In genomic region chr6:37155394-37156312, GRCh38 we compare ENCODE assay signal across 1 cellular context.
TF ChIP-seq lines count a peak whose summit lies in the region.

No MANE protein-coding gene starts in this region.

TF ChIP-seq in HepG2, 621 proteins besides CTCF, POLR2A, EP300 and RAD21 (continued from another document and continues in another):
- TF ChIP-seq, protein P1, sequence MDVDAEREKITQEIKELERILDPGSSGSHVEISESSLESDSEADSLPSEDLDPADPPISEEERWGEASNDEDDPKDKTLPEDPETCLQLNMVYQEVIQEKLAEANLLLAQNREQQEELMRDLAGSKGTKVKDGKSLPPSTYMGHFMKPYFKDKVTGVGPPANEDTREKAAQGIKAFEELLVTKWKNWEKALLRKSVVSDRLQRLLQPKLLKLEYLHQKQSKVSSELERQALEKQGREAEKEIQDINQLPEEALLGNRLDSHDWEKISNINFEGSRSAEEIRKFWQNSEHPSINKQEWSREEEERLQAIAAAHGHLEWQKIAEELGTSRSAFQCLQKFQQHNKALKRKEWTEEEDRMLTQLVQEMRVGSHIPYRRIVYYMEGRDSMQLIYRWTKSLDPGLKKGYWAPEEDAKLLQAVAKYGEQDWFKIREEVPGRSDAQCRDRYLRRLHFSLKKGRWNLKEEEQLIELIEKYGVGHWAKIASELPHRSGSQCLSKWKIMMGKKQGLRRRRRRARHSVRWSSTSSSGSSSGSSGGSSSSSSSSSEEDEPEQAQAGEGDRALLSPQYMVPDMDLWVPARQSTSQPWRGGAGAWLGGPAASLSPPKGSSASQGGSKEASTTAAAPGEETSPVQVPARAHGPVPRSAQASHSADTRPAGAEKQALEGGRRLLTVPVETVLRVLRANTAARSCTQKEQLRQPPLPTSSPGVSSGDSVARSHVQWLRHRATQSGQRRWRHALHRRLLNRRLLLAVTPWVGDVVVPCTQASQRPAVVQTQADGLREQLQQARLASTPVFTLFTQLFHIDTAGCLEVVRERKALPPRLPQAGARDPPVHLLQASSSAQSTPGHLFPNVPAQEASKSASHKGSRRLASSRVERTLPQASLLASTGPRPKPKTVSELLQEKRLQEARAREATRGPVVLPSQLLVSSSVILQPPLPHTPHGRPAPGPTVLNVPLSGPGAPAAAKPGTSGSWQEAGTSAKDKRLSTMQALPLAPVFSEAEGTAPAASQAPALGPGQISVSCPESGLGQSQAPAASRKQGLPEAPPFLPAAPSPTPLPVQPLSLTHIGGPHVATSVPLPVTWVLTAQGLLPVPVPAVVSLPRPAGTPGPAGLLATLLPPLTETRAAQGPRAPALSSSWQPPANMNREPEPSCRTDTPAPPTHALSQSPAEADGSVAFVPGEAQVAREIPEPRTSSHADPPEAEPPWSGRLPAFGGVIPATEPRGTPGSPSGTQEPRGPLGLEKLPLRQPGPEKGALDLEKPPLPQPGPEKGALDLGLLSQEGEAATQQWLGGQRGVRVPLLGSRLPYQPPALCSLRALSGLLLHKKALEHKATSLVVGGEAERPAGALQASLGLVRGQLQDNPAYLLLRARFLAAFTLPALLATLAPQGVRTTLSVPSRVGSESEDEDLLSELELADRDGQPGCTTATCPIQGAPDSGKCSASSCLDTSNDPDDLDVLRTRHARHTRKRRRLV (CRISPR knock-in tag; IDR thresholded peaks at IDR 0.05), result peak; percentile 48; the same call in 1 of the 2 replicates
- no peak for TF ChIP-seq RFX5 (IDR thresholded peaks at IDR 0.05; ENCODE audit: low read depth, low read length)
- TF ChIP-seq ZNF34 (CRISPR knock-in tag; IDR thresholded peaks at IDR 0.05; ENCODE audit: borderline replicate concordance), result no peak
- TF ChIP-seq ZNF318 (CRISPR knock-in tag; IDR thresholded peaks at IDR 0.05), result no peak
- TF ChIP-seq, protein P2, sequence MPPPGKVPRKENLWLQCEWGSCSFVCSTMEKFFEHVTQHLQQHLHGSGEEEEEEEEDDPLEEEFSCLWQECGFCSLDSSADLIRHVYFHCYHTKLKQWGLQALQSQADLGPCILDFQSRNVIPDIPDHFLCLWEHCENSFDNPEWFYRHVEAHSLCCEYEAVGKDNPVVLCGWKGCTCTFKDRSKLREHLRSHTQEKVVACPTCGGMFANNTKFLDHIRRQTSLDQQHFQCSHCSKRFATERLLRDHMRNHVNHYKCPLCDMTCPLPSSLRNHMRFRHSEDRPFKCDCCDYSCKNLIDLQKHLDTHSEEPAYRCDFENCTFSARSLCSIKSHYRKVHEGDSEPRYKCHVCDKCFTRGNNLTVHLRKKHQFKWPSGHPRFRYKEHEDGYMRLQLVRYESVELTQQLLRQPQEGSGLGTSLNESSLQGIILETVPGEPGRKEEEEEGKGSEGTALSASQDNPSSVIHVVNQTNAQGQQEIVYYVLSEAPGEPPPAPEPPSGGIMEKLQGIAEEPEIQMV (CRISPR knock-in tag; IDR thresholded peaks at IDR 0.05; ENCODE audit: low read depth), result no peak
- TF ChIP-seq, protein P3, sequence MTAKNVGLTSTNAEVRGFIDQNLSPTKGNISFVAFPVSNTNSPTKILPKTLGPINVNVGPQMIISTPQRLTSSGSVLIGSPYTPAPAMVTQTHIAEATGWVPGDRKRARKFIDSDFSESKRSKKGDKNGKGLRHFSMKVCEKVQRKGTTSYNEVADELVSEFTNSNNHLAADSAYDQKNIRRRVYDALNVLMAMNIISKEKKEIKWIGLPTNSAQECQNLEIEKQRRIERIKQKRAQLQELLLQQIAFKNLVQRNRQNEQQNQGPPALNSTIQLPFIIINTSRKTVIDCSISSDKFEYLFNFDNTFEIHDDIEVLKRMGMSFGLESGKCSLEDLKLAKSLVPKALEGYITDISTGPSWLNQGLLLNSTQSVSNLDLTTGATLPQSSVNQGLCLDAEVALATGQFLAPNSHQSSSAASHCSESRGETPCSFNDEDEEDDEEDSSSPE (CRISPR knock-in tag; IDR thresholded peaks at IDR 0.05), result no peak
- peak; percentile 15; the same call in 1 of the 2 replicates for TF ChIP-seq GATAD2A (CRISPR knock-in tag; IDR thresholded peaks at IDR 0.05)
- TF ChIP-seq ZNF580 (CRISPR knock-in tag; IDR thresholded peaks at IDR 0.05; ENCODE audit: borderline replicate concordance, low read depth), result 0 out of 2 replicates have a peak, but pooled peaks have one; percentile 6
- TF ChIP-seq PAXIP1 (CRISPR knock-in tag; conservative IDR thresholded peaks at IDR 0.05), result peak; percentile 37; the same call in 1 of the 2 replicates
- TF ChIP-seq, protein P4, sequence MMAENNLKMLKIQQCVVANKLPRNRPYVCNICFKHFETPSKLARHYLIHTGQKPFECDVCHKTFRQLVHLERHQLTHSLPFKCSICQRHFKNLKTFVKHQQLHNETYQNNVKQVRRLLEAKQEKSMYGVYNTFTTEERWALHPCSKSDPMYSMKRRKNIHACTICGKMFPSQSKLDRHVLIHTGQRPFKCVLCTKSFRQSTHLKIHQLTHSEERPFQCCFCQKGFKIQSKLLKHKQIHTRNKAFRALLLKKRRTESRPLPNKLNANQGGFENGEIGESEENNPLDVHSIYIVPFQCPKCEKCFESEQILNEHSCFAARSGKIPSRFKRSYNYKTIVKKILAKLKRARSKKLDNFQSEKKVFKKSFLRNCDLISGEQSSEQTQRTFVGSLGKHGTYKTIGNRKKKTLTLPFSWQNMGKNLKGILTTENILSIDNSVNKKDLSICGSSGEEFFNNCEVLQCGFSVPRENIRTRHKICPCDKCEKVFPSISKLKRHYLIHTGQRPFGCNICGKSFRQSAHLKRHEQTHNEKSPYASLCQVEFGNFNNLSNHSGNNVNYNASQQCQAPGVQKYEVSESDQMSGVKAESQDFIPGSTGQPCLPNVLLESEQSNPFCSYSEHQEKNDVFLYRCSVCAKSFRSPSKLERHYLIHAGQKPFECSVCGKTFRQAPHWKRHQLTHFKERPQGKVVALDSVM (CRISPR knock-in tag; IDR thresholded peaks at IDR 0.05), result peak; percentile 43
- TF ChIP-seq ZNF383 (CRISPR knock-in tag; IDR thresholded peaks at IDR 0.05; ENCODE audit: borderline replicate concordance), result no peak
- no peak for TF ChIP-seq RORA (CRISPR knock-in tag; IDR thresholded peaks at IDR 0.05)
- TF ChIP-seq ZMYM4 (CRISPR knock-in tag; IDR thresholded peaks at IDR 0.05), result no peak
- TF ChIP-seq SOX6 (IDR thresholded peaks at IDR 0.05), result no peak
- TF ChIP-seq SOX6 (CRISPR knock-in tag; IDR thresholded peaks at IDR 0.05), result 0 out of 2 replicates have a peak, but pooled peaks have one; percentile 16
- TF ChIP-seq ZBTB7B (CRISPR knock-in tag; IDR thresholded peaks at IDR 0.05), result 0 out of 2 replicates have a peak, but pooled peaks have one; percentile 17
- TF ChIP-seq ZNF354B (CRISPR knock-in tag; IDR thresholded peaks at IDR 0.05), result no peak
- TF ChIP-seq ZNF788 (CRISPR knock-in tag; IDR thresholded peaks at IDR 0.05; ENCODE audit: borderline replicate concordance), result no peak
- no peak for TF ChIP-seq ZNF124 (CRISPR knock-in tag; IDR thresholded peaks at IDR 0.05)
- TF ChIP-seq MIER3 (CRISPR knock-in tag; IDR thresholded peaks at IDR 0.05; ENCODE audit: borderline replicate concordance), result no peak
- no peak for TF ChIP-seq KDM1A (CRISPR knock-in tag; IDR thresholded peaks at IDR 0.05)
- no peak for TF ChIP-seq ZNF205 (CRISPR knock-in tag; IDR thresholded peaks at IDR 0.05)
- TF ChIP-seq RBM39 (IDR thresholded peaks at IDR 0.05; ENCODE audit: low read depth, low read length, poor library complexity, severe bottlenecking), result no peak
- no peak for TF ChIP-seq LCORL (IDR thresholded peaks at IDR 0.05)
- 0 out of 2 replicates have a peak, but pooled peaks have one; percentile 28 for TF ChIP-seq LCORL (CRISPR knock-in tag; IDR thresholded peaks at IDR 0.05)
- TF ChIP-seq ZSCAN9 (CRISPR knock-in tag; IDR thresholded peaks at IDR 0.05; ENCODE audit: borderline replicate concordance), result no peak
- 0 out of 2 replicates have a peak, but pooled peaks have one; percentile 36 for TF ChIP-seq ZNF850 (CRISPR knock-in tag; conservative IDR thresholded peaks at IDR 0.05)
- no peak for TF ChIP-seq HNF4G (IDR thresholded peaks at IDR 0.05; ENCODE audit: borderline replicate concordance, low read depth, low read length)
- no peak for TF ChIP-seq HNF4G (CRISPR knock-in tag; IDR thresholded peaks at IDR 0.05; ENCODE audit: borderline replicate concordance, low read depth)
- no peak for TF ChIP-seq ZNF460 (CRISPR knock-in tag; IDR thresholded peaks at IDR 0.05; ENCODE audit: borderline replicate concordance)
- TF ChIP-seq ZNF337 (CRISPR knock-in tag; IDR thresholded peaks at IDR 0.05; ENCODE audit: borderline replicate concordance, low read depth), result peak; percentile 78; the same call in 1 of the 2 replicates
- no peak for TF ChIP-seq ZNF333 (CRISPR knock-in tag; IDR thresholded peaks at IDR 0.05; ENCODE audit: borderline replicate concordance)
